In genomic region chr16:31141489-31142108, GRCh38 we compare ENCODE assay signal across 6 cellular contexts. TPM values are rescaled to one million over a fixed set of nuclear protein-coding genes. Genes with fewer than 3 reads are reported as not detected.
A peak's percentile ranks its signal among the peaks of the same experiment; 100 is the strongest.
DNase-seq lines count a peak whose midpoint lies in the region; ATAC-seq, FAIRE-seq and TF ChIP-seq lines count a peak whose summit lies in the region.

No MANE protein-coding gene starts in this region.

- H3K4me1 ChIP-seq in A549, result peaks cover 30% of the 10 kb centered on the region
- peaks cover 16% of the 10 kb centered on the region for H3K4me1 ChIP-seq in ectodermal cell (ENCODE audit: control insufficient read depth, insufficient read depth, low read length)

- TF ChIP-seq RAD21 in A549 (conservative IDR thresholded peaks at IDR 0.05 in 1 of 2, IDR thresholded peaks at IDR 0.05 in 1 of 2), result no peak

- WGBS in A549 (ENCODE audit: missing lambda C conversion rate), result 48% methylated on average over 8 of the region's 10 CpGs
- 48 to 51% methylated on average over 10 of the region's 10 CpGs for WGBS in ectodermal cell, 2 experiments

- H3K9me3 ChIP-seq in A549, result no peaks in the 10 kb centered on the region
- no peaks in the 10 kb centered on the region for H3K9me3 ChIP-seq in ectodermal cell (ENCODE audit: control insufficient read depth, low read length)

- H3K4me3 ChIP-seq in A549, result no peak overlapping the region
- H3K4me3 ChIP-seq in ectodermal cell (ENCODE audit: insufficient read depth, low read depth, low read length), result peak overlapping the region; percentile 29

- ATAC-seq in A549, result peak; percentile 21 to 24

- H3K27me3 ChIP-seq in ectodermal cell (ENCODE audit: control insufficient read depth, insufficient read depth, low read length, poor library complexity, severe bottlenecking), result peaks cover 14% of the 10 kb centered on the region

- no peak for TF ChIP-seq CTCF in A549 (IDR thresholded peaks at IDR 0.05)

- DNase-seq in A549 (ENCODE audit: low read depth in 1 of 2, low spot score in 1 of 2) (no peak), HuH-7 (ENCODE audit: low spot score) (peak; percentile 40), renal cortical epithelial cell (ENCODE audit: low read depth) (peak; percentile 74), OCI-M1 (lab: John Stamatoyannopoulos, UW) (no peak), UCSD-AML1 (lab: John Stamatoyannopoulos, UW; ENCODE audit: unreplicated experiment) (no peak)

- FAIRE-seq in A549 (lab: Jason Lieb, UNC), result no peak

- H3K36me3 ChIP-seq in ectodermal cell (ENCODE audit: control insufficient read depth, insufficient read depth, low read length), result no peaks in the 10 kb centered on the region

- CTCF ChIA-PET in A549 (lab: Yijun Ruan, JAX), result interaction anchor here (0.8 to 6.8 kb wide), 63 partner anchors 7 to 311 kb away, joined by 3 to 166 read pairs (median 5); partner anchors contain the start of genes HSD3B7, KAT8, PYCARD and VKORC1

- H3K27ac ChIP-seq in A549 (peak overlapping the region; percentile 69 to 84), ectodermal cell (ENCODE audit: insufficient read depth, low read depth, low read length, poor library complexity, severe bottlenecking) (peak overlapping the region; percentile 69)

- POLR2A ChIA-PET in A549 (lab: Yijun Ruan, JAX), result interaction anchor here (0.5 to 2.9 kb wide), 28 partner anchors 9 to 319 kb away, joined by 3 to 73 read pairs (median 4); partner anchors contain the start of genes ARMC5, FUS, HSD3B7 and KAT8

- TF ChIP-seq EP300 in A549 (IDR thresholded peaks at IDR 0.05), result no peak

- no peak for TF ChIP-seq POLR2A in A549 (IDR thresholded peaks at IDR 0.05; ENCODE audit: low read length)

- peak overlapping the region; percentile 71 for H3K4me2 ChIP-seq in A549

TF ChIP-seq in A549, 52 proteins besides CTCF, POLR2A, EP300 and RAD21:
- TF ChIP-seq EHMT2 (IDR thresholded peaks at IDR 0.05; ENCODE audit: low read depth), result no peak
- TF ChIP-seq RCOR1 (IDR thresholded peaks at IDR 0.05; ENCODE audit: low read depth, low read length), result no peak
- no peak for TF ChIP-seq NFE2L2 (conservative IDR thresholded peaks at IDR 0.05; ENCODE audit: low read length)
- TF ChIP-seq NPAS2 (CRISPR knock-in tag; IDR thresholded peaks at IDR 0.05; ENCODE audit: borderline replicate concordance), result no peak
- TF ChIP-seq BCL3 (IDR thresholded peaks at IDR 0.05), result no peak
- TF ChIP-seq ESRRA (IDR thresholded peaks at IDR 0.05; ENCODE audit: borderline replicate concordance, low read length), result no peak
TF ChIP-seq in A549: peak in this region for 0.

RNA-seq across cellular contexts. Expression of gene PRSS8, which starts 6.1 kb away (rescaled TPM):
- polyA plus RNA-seq in A549 (2011; rRNA removed), result 0.04 and 0.08 TPM in 2 replicates
- 0.04 and 0.09 TPM in 2 replicates for polyA plus RNA-seq in A549 (2012; cell fraction: cytosol; rRNA removed)
- 0.29 and 0.39 TPM in 2 replicates for polyA plus RNA-seq in A549 (2012; cell fraction: nucleus; rRNA removed)
- 0.09 to 0.21 TPM (median 0.15 TPM) in 3 replicates for polyA plus RNA-seq in A549 (2017; fragmentation: RNase III; extraction: RNeasy Plus Mini Kit Qiagen cat#74134 plus additional on column Dnase treatment)
- polyA minus RNA-seq in A549 (2011; rRNA and poly(A)+ RNA removed), result 0.39 TPM in 1 of 2 replicates, not detected in the other
- polyA plus RNA-seq in ectodermal cell (2013, experiment 1 of 4), result 7.7 TPM
- 8.5 TPM for polyA plus RNA-seq in ectodermal cell (2013, experiment 2 of 4)
- 6.0 TPM for polyA plus RNA-seq in ectodermal cell (2013, experiment 3 of 4)
- 6.3 TPM for polyA plus RNA-seq in ectodermal cell (2013, experiment 4 of 4)
- 3.8 and 17.7 TPM in 2 replicates for total RNA-seq in renal cortical epithelial cell

RNA-seq across cellular contexts. Expression of gene PRSS36, which starts 8.3 kb away (rescaled TPM):
- polyA plus RNA-seq in A549 (2011; rRNA removed) (0.41 TPM in 1 of 2 replicates, not detected in the other), A549 (2017; fragmentation: RNase III; extraction: RNeasy Plus Mini Kit Qiagen cat#74134 plus additional on column Dnase treatment) (0.55 to 0.75 TPM (median 0.55 TPM) in 3 replicates)
- polyA plus RNA-seq in A549 (2012; cell fraction: cytosol; rRNA removed), result 0.32 and 0.88 TPM in 2 replicates
- polyA plus RNA-seq in A549 (2012; cell fraction: nucleus; rRNA removed), result 0.53 and 1.2 TPM in 2 replicates
- polyA minus RNA-seq in A549 (2011; rRNA and poly(A)+ RNA removed), result 0.73 TPM in 1 of 2 replicates, not detected in the other
- polyA plus RNA-seq in ectodermal cell (2013, experiment 1 of 4), result 0.98 TPM
- 0.82 TPM for polyA plus RNA-seq in ectodermal cell (2013, experiment 2 of 4)
- polyA plus RNA-seq in ectodermal cell (2013, experiment 3 of 4), result 0.59 TPM
- 1.1 TPM for polyA plus RNA-seq in ectodermal cell (2013, experiment 4 of 4)
- total RNA-seq in renal cortical epithelial cell, result 0.55 and 2.3 TPM in 2 replicates

RNA-seq across cellular contexts. Expression of gene KAT8, which starts 24.1 kb away (rescaled TPM):
- polyA plus RNA-seq in A549 (2011; rRNA removed) (42.2 and 52.9 TPM in 2 replicates), A549 (2017; fragmentation: RNase III; extraction: RNeasy Plus Mini Kit Qiagen cat#74134 plus additional on column Dnase treatment) (34.0 to 38.3 TPM (median 34.4 TPM) in 3 replicates)
- polyA plus RNA-seq in A549 (2012; cell fraction: cytosol; rRNA removed), result 58.0 and 67.6 TPM in 2 replicates
- 84.5 and 85.6 TPM in 2 replicates for polyA plus RNA-seq in A549 (2012; cell fraction: nucleus; rRNA removed)
- 32.8 and 35.2 TPM in 2 replicates for polyA minus RNA-seq in A549 (2011; rRNA and poly(A)+ RNA removed)
- 76.6 TPM for polyA plus RNA-seq in ectodermal cell (2013, experiment 1 of 4)
- 70.0 TPM for polyA plus RNA-seq in ectodermal cell (2013, experiment 2 of 4)
- 70.2 TPM for polyA plus RNA-seq in ectodermal cell (2013, experiment 3 of 4)
- 72.7 TPM for polyA plus RNA-seq in ectodermal cell (2013, experiment 4 of 4)
- total RNA-seq in renal cortical epithelial cell, result 33.5 and 45.1 TPM in 2 replicates

RNA-seq across cellular contexts. Expression of gene BCKDK, which starts 33.4 kb away (rescaled TPM):
- polyA plus RNA-seq in A549 (2011; rRNA removed) (20.7 and 22.1 TPM in 2 replicates), A549 (2017; fragmentation: RNase III; extraction: RNeasy Plus Mini Kit Qiagen cat#74134 plus additional on column Dnase treatment) (35.1 to 36.7 TPM (median 36.4 TPM) in 3 replicates)
- polyA plus RNA-seq in A549 (2012; cell fraction: cytosol; rRNA removed), result 53.4 and 69.4 TPM in 2 replicates
- polyA plus RNA-seq in A549 (2012; cell fraction: nucleus; rRNA removed), result 51.4 and 63.1 TPM in 2 replicates
- polyA minus RNA-seq in A549 (2011; rRNA and poly(A)+ RNA removed), result 30.7 and 34.5 TPM in 2 replicates
- polyA plus RNA-seq in ectodermal cell (2013, experiment 1 of 4), result 48.5 TPM
- polyA plus RNA-seq in ectodermal cell (2013, experiment 2 of 4), result 48.8 TPM
- 41.1 TPM for polyA plus RNA-seq in ectodermal cell (2013, experiment 3 of 4)
- polyA plus RNA-seq in ectodermal cell (2013, experiment 4 of 4), result 43.2 TPM
- 13.9 and 44.5 TPM in 2 replicates for total RNA-seq in renal cortical epithelial cell

RNA-seq across cellular contexts. Expression of gene FUS, which starts 38.3 kb away (rescaled TPM):
- polyA plus RNA-seq in A549 (2011; rRNA removed) (168 and 224 TPM in 2 replicates), A549 (2017; fragmentation: RNase III; extraction: RNeasy Plus Mini Kit Qiagen cat#74134 plus additional on column Dnase treatment) (740 to 780 TPM (median 745 TPM) in 3 replicates)
- polyA plus RNA-seq in A549 (2012; cell fraction: cytosol; rRNA removed), result 382 and 384 TPM in 2 replicates
- polyA plus RNA-seq in A549 (2012; cell fraction: nucleus; rRNA removed), result 432 and 577 TPM in 2 replicates
- polyA minus RNA-seq in A549 (2011; rRNA and poly(A)+ RNA removed), result 161 and 177 TPM in 2 replicates
- polyA plus RNA-seq in ectodermal cell (2013, experiment 1 of 4), result 960 TPM
- 1,022 TPM for polyA plus RNA-seq in ectodermal cell (2013, experiment 2 of 4)
- 547 TPM for polyA plus RNA-seq in ectodermal cell (2013, experiment 3 of 4)
- polyA plus RNA-seq in ectodermal cell (2013, experiment 4 of 4), result 612 TPM
- 39.8 and 72.4 TPM in 2 replicates for total RNA-seq in renal cortical epithelial cell

Comparison
In these comparisons a context has a peak if more than half of its experiments do, and no peak if none do; other contexts are left out.
1. DNase-seq: peak in HuH-7 (single experiment) and renal cortical epithelial cell (single experiment); none in A549 (0 of 2), OCI-M1 (single experiment) and UCSD-AML1 (single experiment).